1 cellular context compared by ENCODE assay signal in the genomic region with DNA sequence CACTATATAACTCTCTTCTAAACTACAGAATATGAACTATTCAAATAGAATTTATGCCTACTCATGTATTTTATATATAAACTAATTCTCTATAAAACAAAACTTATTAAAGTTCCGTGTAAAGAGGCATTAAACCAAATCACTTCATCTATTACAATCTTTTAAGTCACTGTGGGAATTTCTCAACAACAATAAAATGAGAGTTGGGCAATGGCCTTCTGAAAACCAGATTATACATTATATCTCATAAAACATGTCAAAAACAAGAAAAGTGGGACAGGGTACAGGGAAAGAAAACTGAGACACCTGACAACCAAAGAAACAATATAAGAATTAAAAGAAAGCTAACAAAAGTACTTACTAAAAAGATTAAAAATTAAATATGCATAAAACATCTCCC.
TF ChIP-seq lines count a peak whose summit lies in the region.

No MANE protein-coding gene starts in this region.

TF ChIP-seq in GM12878, 131 proteins besides CTCF, POLR2A, EP300 and RAD21 (continued from another document):
- TF ChIP-seq CEBPZ (IDR thresholded peaks at IDR 0.05; ENCODE audit: low read depth, low read length) (no peak), NBN (IDR thresholded peaks at IDR 0.05) (no peak), ZSCAN29 (IDR thresholded peaks at IDR 0.05) (no peak), NFIC (IDR thresholded peaks at IDR 0.05; ENCODE audit: low read depth, low read length) (no peak), SIN3A (IDR thresholded peaks at IDR 0.05; ENCODE audit: low read depth, low read length) (no peak), RB1 (IDR thresholded peaks at IDR 0.05; ENCODE audit: borderline replicate concordance) (no peak), FOS (IDR thresholded peaks at IDR 0.05; ENCODE audit: borderline replicate concordance, extremely low read depth, insufficient read length) (no peak), ESRRA (IDR thresholded peaks at IDR 0.05; ENCODE audit: low read length) (no peak), ATF7 (IDR thresholded peaks at IDR 0.05; ENCODE audit: low read depth) (no peak), EED (IDR thresholded peaks at IDR 0.05; ENCODE audit: low read depth) (no peak), SREBF1 (IDR thresholded peaks at IDR 0.05; ENCODE audit: low read length) (no peak), MEF2A (IDR thresholded peaks at IDR 0.05; ENCODE audit: insufficient read depth, low read depth, low read length) (no peak), NR2F1 (conservative IDR thresholded peaks at IDR 0.05) (no peak), PAX5 (IDR thresholded peaks at IDR 0.05; ENCODE audit: borderline replicate concordance, low read depth, low read length) (no peak), YY1 (IDR thresholded peaks at IDR 0.05; ENCODE audit: low read depth, low read length) (no peak)
- TF ChIP-seq, protein P1, sequence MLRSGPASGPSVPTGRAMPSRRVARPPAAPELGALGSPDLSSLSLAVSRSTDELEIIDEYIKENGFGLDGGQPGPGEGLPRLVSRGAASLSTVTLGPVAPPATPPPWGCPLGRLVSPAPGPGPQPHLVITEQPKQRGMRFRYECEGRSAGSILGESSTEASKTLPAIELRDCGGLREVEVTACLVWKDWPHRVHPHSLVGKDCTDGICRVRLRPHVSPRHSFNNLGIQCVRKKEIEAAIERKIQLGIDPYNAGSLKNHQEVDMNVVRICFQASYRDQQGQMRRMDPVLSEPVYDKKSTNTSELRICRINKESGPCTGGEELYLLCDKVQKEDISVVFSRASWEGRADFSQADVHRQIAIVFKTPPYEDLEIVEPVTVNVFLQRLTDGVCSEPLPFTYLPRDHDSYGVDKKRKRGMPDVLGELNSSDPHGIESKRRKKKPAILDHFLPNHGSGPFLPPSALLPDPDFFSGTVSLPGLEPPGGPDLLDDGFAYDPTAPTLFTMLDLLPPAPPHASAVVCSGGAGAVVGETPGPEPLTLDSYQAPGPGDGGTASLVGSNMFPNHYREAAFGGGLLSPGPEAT (IDR thresholded peaks at IDR 0.05; ENCODE audit: low read depth): no peak
